In genomic region chr10:70492786-70493659, GRCh38 we compare ENCODE assay signal across 8 cellular contexts. TPM values are rescaled to one million over a fixed set of nuclear protein-coding genes. Genes with fewer than 3 reads are reported as not detected.
DNase-seq lines count a peak whose midpoint lies in the region; ATAC-seq and TF ChIP-seq lines count a peak whose summit lies in the region.

No MANE protein-coding gene starts in this region.

- H3K9me3 ChIP-seq in smooth muscle cell (replicated peaks; ENCODE audit: low read depth) = no peaks in the 10 kb centered on the region

- H3K27ac Mint-ChIP-seq in IgD-negative memory B cell = peak overlapping the region; percentile 96 to 97 (median 96)
- H3K27ac Mint-ChIP-seq in stimulated activated naive B cell treated with anti-CD40 and anti-IgM and Interleukin-4, amounts not matched to agents 10 μg/mL and 1 μg/mL and 100 μg/mL, for 72 hours = peak overlapping the region; percentile 3

- H3K4me3 Mint-ChIP-seq in IgD-negative memory B cell = peak overlapping the region; percentile 31 to 92 (median 85)
- H3K4me3 Mint-ChIP-seq in stimulated activated naive B cell treated with anti-CD40 and anti-IgM and Interleukin-4, amounts not matched to agents 10 μg/mL and 1 μg/mL and 100 μg/mL, for 72 hours = peak overlapping the region; percentile 8 to 58

- H3K36me3 Mint-ChIP-seq in IgD-negative memory B cell = peaks cover 2% of the 10 kb centered on the region
- H3K36me3 Mint-ChIP-seq in stimulated activated naive B cell treated with anti-CD40 and anti-IgM and Interleukin-4, amounts not matched to agents 10 μg/mL and 1 μg/mL and 100 μg/mL, for 72 hours = no peaks in the 10 kb centered on the region

- peak; percentile 48 for DNase-seq in stimulated activated naive B cell treated with anti-CD40 and anti-IgM and Interleukin-4, amounts not matched to agents 10 μg/mL and 1 μg/mL and 100 μg/mL, for 72 hours
- DNase-seq in smooth muscle cell (lab: John Stamatoyannopoulos, UW; ENCODE audit: unreplicated experiment) = no peak
- no peak for DNase-seq in D341Med (ENCODE audit: low spot score)
- no peak for DNase-seq in cerebellar cortex (ENCODE audit: low spot score)
- no peak for DNase-seq in activated effector memory CD4-positive, alpha-beta T cell treated with Interleukin-2 at 50 U/mL for 16 hours

- H3K36me3 ChIP-seq in smooth muscle cell (ENCODE audit: low read depth) = no peaks in the 10 kb centered on the region

- H3K9ac ChIP-seq in smooth muscle cell (ENCODE audit: low read depth) = no peak overlapping the region

- H3K4me2 ChIP-seq in smooth muscle cell = no peak overlapping the region

- no peak overlapping the region for H3K4me3 ChIP-seq in smooth muscle cell

- H3K27ac ChIP-seq in cingulate gyrus (ENCODE audit: low read depth, low read length) (peak overlapping the region; percentile 39), smooth muscle cell (ENCODE audit: low read depth) (no peak overlapping the region)

- H3F3A ChIP-seq in smooth muscle cell (ENCODE audit: low read depth) = no peaks in the 10 kb centered on the region

- H3K27me3 Mint-ChIP-seq in IgD-negative memory B cell = no peaks in the 10 kb centered on the region
- H3K27me3 Mint-ChIP-seq in stimulated activated naive B cell treated with anti-CD40 and anti-IgM and Interleukin-4, amounts not matched to agents 10 μg/mL and 1 μg/mL and 100 μg/mL, for 72 hours = peaks cover 0 to 5% of the 10 kb centered on the region in 2 donors

- peaks cover 15% of the 10 kb centered on the region for H3K4me1 ChIP-seq in smooth muscle cell (ENCODE audit: low read depth)

- no peaks in the 10 kb centered on the region for H4K20me1 ChIP-seq in smooth muscle cell (ENCODE audit: low read depth)

- no peak for TF ChIP-seq CTCF in smooth muscle cell (IDR thresholded peaks at IDR 0.05; ENCODE audit: borderline replicate concordance, insufficient read depth, poor library complexity, severe bottlenecking)

- no peak overlapping the region for H2AFZ ChIP-seq in smooth muscle cell (ENCODE audit: low read depth)

- H3K79me2 ChIP-seq in smooth muscle cell (ENCODE audit: low read depth) = no peaks in the 10 kb centered on the region

- H3K27me3 ChIP-seq in smooth muscle cell (ENCODE audit: low read depth) = no peaks in the 10 kb centered on the region

- no peaks in the 10 kb centered on the region for H3K9me3 Mint-ChIP-seq in IgD-negative memory B cell
- H3K9me3 Mint-ChIP-seq in stimulated activated naive B cell treated with anti-CD40 and anti-IgM and Interleukin-4, amounts not matched to agents 10 μg/mL and 1 μg/mL and 100 μg/mL, for 72 hours = no peaks in the 10 kb centered on the region

- WGBS in smooth muscle cell (ENCODE audit: low lambda C conversion rate) = 88% methylated on average over 10 of the region's 10 CpGs

- ATAC-seq in GM21447 (IDR thresholded peaks at IDR 0.05; ENCODE audit: unreplicated experiment) = peak; percentile 37
- peak; percentile 81 to 87 for ATAC-seq in stimulated activated naive B cell treated with anti-CD40 and anti-IgM and Interleukin-4, amounts not matched to agents 10 μg/mL and 1 μg/mL and 100 μg/mL, for 72 hours (replicated peaks)

- H3K4me1 Mint-ChIP-seq in IgD-negative memory B cell = peaks cover 51 to 61% (median 56%) of the 10 kb centered on the region in 3 donors
- H3K4me1 Mint-ChIP-seq in stimulated activated naive B cell treated with anti-CD40 and anti-IgM and Interleukin-4, amounts not matched to agents 10 μg/mL and 1 μg/mL and 100 μg/mL, for 72 hours = peaks cover 40 to 54% of the 10 kb centered on the region in 2 donors

RNA-seq across cellular contexts. Expression of gene PALD1, which starts 14.5 kb away (rescaled TPM):
- polyA plus RNA-seq in IgD-negative memory B cell = 0.08 TPM
- total RNA-seq in smooth muscle cell = 1.4 and 1.5 TPM in 2 replicates
- 0.73 and 2.2 TPM in 2 replicates for polyA plus RNA-seq in smooth muscle cell

RNA-seq across cellular contexts. Expression of gene NODAL, which starts 51.5 kb away (rescaled TPM):
- polyA plus RNA-seq in IgD-negative memory B cell (not detected), smooth muscle cell (0.63 and 0.81 TPM in 2 replicates)
- not detected in 2 replicates for total RNA-seq in smooth muscle cell
